In the genomic region with DNA sequence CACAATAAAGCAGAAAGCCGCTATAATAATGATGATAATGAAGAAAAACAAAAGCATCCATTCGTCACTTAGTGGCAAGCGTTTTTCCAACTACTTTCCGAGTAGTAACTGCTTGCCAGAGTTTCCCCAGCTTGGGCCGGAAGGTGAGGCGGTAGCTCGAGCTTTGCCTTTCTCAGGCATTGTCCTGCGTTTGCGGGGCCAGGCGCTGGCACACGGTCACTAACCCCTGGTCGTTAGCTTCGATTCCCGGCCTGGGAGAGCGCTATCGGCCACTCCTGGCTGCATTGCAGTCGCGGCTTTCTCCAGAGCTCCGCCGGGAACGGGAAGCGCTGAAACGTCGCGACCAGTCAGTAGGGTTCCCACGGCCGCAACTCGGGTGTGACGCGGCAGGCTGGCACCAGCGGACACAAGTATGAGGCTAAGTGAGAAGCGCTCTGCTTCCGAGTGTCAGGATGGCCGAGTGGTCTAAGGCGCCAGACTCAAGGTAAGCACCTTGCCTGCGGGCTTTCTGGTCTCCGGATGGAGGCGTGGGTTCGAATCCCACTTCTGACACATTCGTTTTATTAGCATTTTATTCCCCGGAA, we compare ENCODE assay signal across 7 cellular contexts. TPM values are rescaled to one million over a fixed set of nuclear protein-coding genes. Genes with fewer than 3 reads are reported as not detected.
DNase-seq lines count a peak whose midpoint lies in the region; ATAC-seq and TF ChIP-seq lines count a peak whose summit lies in the region.

No MANE protein-coding gene starts in this region.

- peak; percentile 92 for DNase-seq in NCI-H2107 treated with DMSO at 0.1 percent for 48 hours (lab: John Stamatoyannopoulos, UW; ENCODE audit: unreplicated experiment)
- peak; percentile 99 for DNase-seq in UCSD-AML1 (lab: John Stamatoyannopoulos, UW; ENCODE audit: unreplicated experiment)
- DNase-seq in brain microvascular endothelial cell, result peak; percentile 96

- H3K4me2 ChIP-seq in skeletal muscle satellite cell (ENCODE audit: low read length), result peak overlapping the region; percentile 90

- H3K27me3 ChIP-seq in brain microvascular endothelial cell (replicated peaks) (no peaks in the 10 kb centered on the region), skeletal muscle satellite cell (ENCODE audit: control insufficient read depth, insufficient read depth, low read length) (peaks cover under 1% of the 10 kb centered on the region)

- H3K9ac ChIP-seq in skeletal muscle satellite cell (ENCODE audit: low read depth, low read length), result peak overlapping the region; percentile 88

- H3K9me3 ChIP-seq in iPS-18c (ENCODE audit: control insufficient read depth, insufficient read depth, low read length) (no peaks in the 10 kb centered on the region), skeletal muscle satellite cell (replicated peaks; ENCODE audit: low read length) (no peaks in the 10 kb centered on the region)

- ATAC-seq in GM18520 (IDR thresholded peaks at IDR 0.05; ENCODE audit: unreplicated experiment), result peak; percentile 72
- peak; percentile 79 for ATAC-seq in HG03066 (IDR thresholded peaks at IDR 0.05; ENCODE audit: low read depth, unreplicated experiment)

- no peaks in the 10 kb centered on the region for H3K4me1 ChIP-seq in skeletal muscle satellite cell (ENCODE audit: control insufficient read depth, insufficient read depth, low read length)

- in situ Hi-C loops in brain microvascular endothelial cell (cut with HindIII; ENCODE audit: low pct_ligation_motif_present, low sequenced_read_pairs), result no loop called here

- H3K36me3 ChIP-seq in brain microvascular endothelial cell (replicated peaks) (no peaks in the 10 kb centered on the region), skeletal muscle satellite cell (ENCODE audit: insufficient read depth, low read length) (no peaks in the 10 kb centered on the region)

- peak overlapping the region; percentile 93 for H3K27ac ChIP-seq in brain microvascular endothelial cell

- peak; percentile 9 for TF ChIP-seq CTCF in brain microvascular endothelial cell (IDR thresholded peaks at IDR 0.05; ENCODE audit: low read depth, low read length, missing control alignments)

- H3K4me3 ChIP-seq in brain microvascular endothelial cell (ENCODE audit: low read depth, low read length) (peak overlapping the region; percentile 83), iPS-18c (ENCODE audit: insufficient read depth, low read depth, low read length) (peak overlapping the region; percentile 99), skeletal muscle satellite cell (ENCODE audit: low read length) (peak overlapping the region; percentile 80)

RNA-seq across cellular contexts. Expression of a gene that starts 14.6 kb away (rescaled TPM):
- total RNA-seq in skeletal muscle satellite cell (2012; rRNA removed), result 11.4 and 19.4 TPM in 2 replicates

RNA-seq across cellular contexts. Expression of a gene that starts 32.5 kb away (rescaled TPM):
- 3.5 and 3.9 TPM in 2 replicates for total RNA-seq in skeletal muscle satellite cell (2012; rRNA removed)

RNA-seq across cellular contexts. Expression of a gene that starts 35.5 kb away (rescaled TPM):
- 12.4 and 15.5 TPM in 2 replicates for total RNA-seq in skeletal muscle satellite cell (2012; rRNA removed)

RNA-seq across cellular contexts. Expression of a gene that starts 47.8 kb away (rescaled TPM):
- total RNA-seq in skeletal muscle satellite cell (2012; rRNA removed), result 19.0 and 27.3 TPM in 2 replicates

Comparison
In these comparisons a context has a peak if more than half of its experiments do, and no peak if none do; other contexts are left out.
1. Peak in every context shown above with its lines: DNase-seq, ATAC-seq, H3K4me3 ChIP-seq and H3K27ac ChIP-seq.